ENCODE assay signal across 3 cellular contexts in the genomic region with DNA sequence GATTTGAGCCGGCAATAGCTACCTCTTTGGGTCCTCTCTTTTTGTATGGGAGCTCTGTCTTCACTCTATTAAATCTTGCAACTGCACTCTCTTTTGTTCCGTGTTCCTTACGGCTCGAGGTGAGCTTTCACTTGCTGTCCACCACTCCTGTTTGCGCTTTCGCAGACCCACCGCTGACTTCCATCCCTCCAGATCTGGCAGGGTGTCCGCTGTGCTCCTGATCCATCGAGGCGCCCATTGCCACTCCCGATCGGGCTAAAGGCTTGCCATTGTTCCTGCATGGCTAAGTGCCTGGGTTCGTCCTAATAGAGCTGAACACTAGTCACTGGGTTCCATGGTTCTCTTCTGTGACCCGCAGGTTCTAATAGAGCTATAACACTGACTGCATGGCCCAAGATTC.
DNase-seq lines count a peak whose midpoint lies in the region; ATAC-seq, FAIRE-seq and TF ChIP-seq lines count a peak whose summit lies in the region.
"Not testable (repeated sequence)": the region's sequence is repeated elsewhere in the genome, so short reads cannot be mapped to it uniquely, and the experiment has no call there.

No MANE protein-coding gene starts in this region.

- TF ChIP-seq EP300 in H1 (IDR thresholded peaks at IDR 0.05; ENCODE audit: borderline replicate concordance in 1 of 2, low read depth in 2 of 2, low read length in 2 of 2), result not testable (repeated sequence)

- not testable (repeated sequence) for TF ChIP-seq CTCF in chondrocyte (IDR thresholded peaks at IDR 0.05); H1 (IDR thresholded peaks at IDR 0.05; ENCODE audit: control extremely low read depth in 1 of 3, insufficient read depth in 1 of 3, low read depth in 1 of 3, low read length in 3 of 3)

- TF ChIP-seq RAD21 in H1 (IDR thresholded peaks at IDR 0.05 in 1 of 2, conservative IDR thresholded peaks at IDR 0.05 in 1 of 2; ENCODE audit: low read depth in 2 of 2, low read length in 2 of 2), result not testable (repeated sequence)

- WGBS in H1 (ENCODE audit: extremely low coverage in 1 of 2, insufficient coverage in 1 of 2, insufficient read length in 1 of 2, insufficient replicate concordance in 2 of 2, low coverage in 1 of 2, low lambda C conversion rate in 2 of 2, missing lambda C conversion rate in 1 of 2), 2 experiments, result 98% methylated on average over 14 of the region's 14 CpGs; no CpG with 5 or more reads in 1 of the 2 experiments

- H3K18ac ChIP-seq in H1 (ENCODE audit: extremely low read depth, low read length), result not testable (repeated sequence)

- H3K36me3 Mint-ChIP-seq in chondrocyte (ENCODE audit: low read depth), result not testable (repeated sequence)

- not testable (repeated sequence) for H2BK120ac ChIP-seq in H1 (replicated peaks; ENCODE audit: low read depth, low read length)

- peak overlapping the region; percentile 46; the same call in 1 of the 2 replicates for H2BK12ac ChIP-seq in H1 (ENCODE audit: low read depth, low read length)

- H2BK15ac ChIP-seq in H1 (ENCODE audit: low read length), result not testable (repeated sequence)

- not testable (repeated sequence) for H3K4me3 ChIP-seq in H1 (ENCODE audit: extremely low read depth in 1 of 4, insufficient read depth in 2 of 4, low read depth in 3 of 4, low read length in 4 of 4)

- H3K4me1 Mint-ChIP-seq in chondrocyte (ENCODE audit: low read depth), result not testable (repeated sequence)

- intact Hi-C loops in Right ventricle myocardium superior (cut with DNase I), result not testable (repeated sequence)

- H3K27me3 Mint-ChIP-seq in chondrocyte (ENCODE audit: low read depth), result peaks cover 20% of the 10 kb centered on the region

- not testable (repeated sequence) for H3K79me1 ChIP-seq in H1 (ENCODE audit: low read depth, low read length)

- H2AFZ ChIP-seq in H1 (ENCODE audit: low read length), result not testable (repeated sequence)

- H3K27me3 ChIP-seq in H1 (replicated peaks in 1 of 4; ENCODE audit: control insufficient read depth in 3 of 4, extremely low read depth in 1 of 4, insufficient read depth in 3 of 4, low read length in 3 of 4), result not testable (repeated sequence)

- H3K56ac ChIP-seq in H1 (replicated peaks; ENCODE audit: insufficient read length, low read depth, low read length), result not testable (repeated sequence)

- peak; percentile 61 for DNase-seq in chondrocyte (ENCODE audit: low spot score)
- not testable (repeated sequence) for DNase-seq in H1 (ENCODE audit: low read depth in 1 of 2, low spot score in 2 of 2)
- peak; percentile 25 for DNase-seq in Right ventricle myocardium superior

- H4K20me1 ChIP-seq in H1 (replicated peaks in 1 of 2; ENCODE audit: control insufficient read depth in 1 of 2, insufficient read depth in 2 of 2, low read length in 2 of 2), result not testable (repeated sequence)

- H3K27ac ChIP-seq in H1 (ENCODE audit: low read depth, low read length), result not testable (repeated sequence)

- H3K9ac ChIP-seq in H1 (replicated peaks in 1 of 4; ENCODE audit: extremely low read depth in 1 of 4, low read depth in 3 of 4, low read length in 3 of 4), result not testable (repeated sequence)

- H3K4me2 ChIP-seq in H1 (ENCODE audit: insufficient read depth in 1 of 2, low read depth in 2 of 2, low read length in 2 of 2), result not testable (repeated sequence)

- not testable (repeated sequence) for H4K91ac ChIP-seq in H1 (replicated peaks; ENCODE audit: insufficient read length, low read length)

- CTCF ChIA-PET in H1 (lab: Charles Lee; ENCODE audit: partially characterized antibody), result interaction anchor here (0.9 to 1.8 kb wide), 5 partner anchors 9 to 154 kb away, joined by 3 to 5 read pairs (median 3); no protein-coding TSS in a partner anchor

- peaks cover 0 to 15% (median 12%) of the 10 kb centered on the region in 4 experiments; a peak in 6 of 7 replicates for H3K4me1 ChIP-seq in H1 (replicated peaks in 1 of 4; ENCODE audit: control insufficient read depth in 3 of 4, insufficient read depth in 4 of 4, low read length in 3 of 4)

- H3K9me3 Mint-ChIP-seq in chondrocyte (ENCODE audit: low read depth), result not testable (repeated sequence)

- H3K79me2 ChIP-seq in H1 (ENCODE audit: control insufficient read depth in 1 of 2, insufficient read depth in 2 of 2, low read length in 2 of 2), result not testable (repeated sequence)

- not testable (repeated sequence) for H3K4me3 Mint-ChIP-seq in chondrocyte (ENCODE audit: unreplicated experiment)

- H3K23ac ChIP-seq in H1 (ENCODE audit: insufficient read length), result not testable (repeated sequence)

- H3K36me3 ChIP-seq in H1 (ENCODE audit: control insufficient read depth in 2 of 4, insufficient read depth in 4 of 4, low read length in 3 of 4), result not testable (repeated sequence)

- H2BK5ac ChIP-seq in H1 (ENCODE audit: low read depth, low read length), result not testable (repeated sequence)

- POLR2A ChIA-PET in H1 (lab: Charles Lee; ENCODE audit: partially characterized antibody), result not testable (repeated sequence)

- 0 out of 2 replicates have a peak overlapping the region, but pooled peaks have one; percentile 42 for H2AK5ac ChIP-seq in H1 (ENCODE audit: low read depth, low read length)

- not testable (repeated sequence) for FAIRE-seq in H1 (lab: Jason Lieb, UNC)

- not testable (repeated sequence) for H4K5ac ChIP-seq in H1 (ENCODE audit: insufficient read length, low read depth, low read length)

- H3K23me2 ChIP-seq in H1 (ENCODE audit: low read depth, low read length), result not testable (repeated sequence)

- ATAC-seq in Right ventricle myocardium superior (ENCODE audit: poor library complexity), result not testable (repeated sequence)

- not testable (repeated sequence) for H3K27ac Mint-ChIP-seq in chondrocyte (ENCODE audit: unreplicated experiment)

- peak overlapping the region; percentile 66; the same call in 1 of the 2 replicates for H2BK20ac ChIP-seq in H1 (ENCODE audit: low read length)

- H4K8ac ChIP-seq in H1 (ENCODE audit: extremely low read depth, insufficient read depth, low read length), result not testable (repeated sequence)

- TF ChIP-seq POLR2A in H1 (IDR thresholded peaks at IDR 0.05; ENCODE audit: control extremely low read depth in 1 of 2, low read depth in 2 of 2, low read length in 2 of 2), result not testable (repeated sequence)

- H3K4ac ChIP-seq in H1 (replicated peaks; ENCODE audit: insufficient read length, low read depth, low read length), result not testable (repeated sequence)

- not testable (repeated sequence) for H3K9me3 ChIP-seq in H1 (ENCODE audit: insufficient read depth in 2 of 2, low read depth in 1 of 2, low read length in 1 of 2)

- not testable (repeated sequence) for H3K14ac ChIP-seq in H1 (ENCODE audit: insufficient read length)
